Comparison of ENCODE assay signal across 1 cellular context in the genomic region with DNA sequence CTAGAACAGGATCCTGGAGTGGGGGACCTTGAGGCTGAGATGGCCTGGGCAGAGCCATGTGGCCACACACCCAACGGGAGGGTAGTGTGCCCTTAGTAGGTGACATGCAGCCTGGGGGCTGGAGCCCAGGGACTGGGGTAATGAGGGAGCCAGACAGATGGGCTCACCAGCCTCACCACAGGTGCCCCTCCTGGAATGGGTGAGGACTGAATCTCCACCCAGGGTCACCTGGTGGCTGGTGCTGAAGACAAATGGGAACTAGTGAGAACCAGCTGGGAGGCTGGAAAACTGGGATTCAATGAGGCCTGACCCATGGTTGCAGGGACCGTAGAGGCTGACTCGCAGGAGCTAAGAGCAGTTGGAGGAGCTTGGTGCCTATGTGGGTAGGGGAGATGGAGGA.
TF ChIP-seq lines count a peak whose summit lies in the region.

No MANE protein-coding gene starts in this region.

TF ChIP-seq in H1, 55 proteins besides CTCF, POLR2A, EP300 and RAD21:
- TF ChIP-seq EZH2 (IDR thresholded peaks at IDR 0.05; ENCODE audit: low read depth, low read length, severe bottlenecking), result no peak
- TF ChIP-seq CHD2 (IDR thresholded peaks at IDR 0.05; ENCODE audit: low read length), result no peak
- no peak for TF ChIP-seq CREB1 (IDR thresholded peaks at IDR 0.05)
- TF ChIP-seq, protein P1, sequence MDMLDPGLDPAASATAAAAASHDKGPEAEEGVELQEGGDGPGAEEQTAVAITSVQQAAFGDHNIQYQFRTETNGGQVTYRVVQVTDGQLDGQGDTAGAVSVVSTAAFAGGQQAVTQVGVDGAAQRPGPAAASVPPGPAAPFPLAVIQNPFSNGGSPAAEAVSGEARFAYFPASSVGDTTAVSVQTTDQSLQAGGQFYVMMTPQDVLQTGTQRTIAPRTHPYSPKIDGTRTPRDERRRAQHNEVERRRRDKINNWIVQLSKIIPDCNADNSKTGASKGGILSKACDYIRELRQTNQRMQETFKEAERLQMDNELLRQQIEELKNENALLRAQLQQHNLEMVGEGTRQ (IDR thresholded peaks at IDR 0.05; ENCODE audit: low read length), result no peak
- TF ChIP-seq ASH2L (IDR thresholded peaks at IDR 0.05; ENCODE audit: low read length), result no peak
- no peak for TF ChIP-seq SRF (IDR thresholded peaks at IDR 0.05; ENCODE audit: low read depth, low read length)
